ENCODE assay signal across 1 cellular context in the genomic region with DNA sequence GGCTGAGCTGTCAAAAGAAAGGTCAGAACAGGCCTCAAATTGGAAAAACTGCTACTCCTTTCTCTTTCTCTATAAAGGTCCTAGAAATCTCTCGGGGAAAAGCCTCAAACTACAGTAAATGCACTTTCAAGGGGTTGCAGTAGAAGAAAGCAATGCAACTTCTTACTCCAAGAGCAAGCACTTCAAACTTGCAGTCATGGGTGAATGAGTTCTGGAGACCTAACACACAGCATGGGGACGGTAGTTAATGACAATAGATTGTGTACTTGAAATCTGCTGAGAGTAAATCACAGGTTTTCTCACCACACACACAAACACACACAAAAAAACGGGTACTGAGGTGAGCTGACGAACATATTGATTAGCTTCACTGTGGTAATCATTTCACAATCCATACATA.
TF ChIP-seq lines count a peak whose summit lies in the region.

No MANE protein-coding gene starts in this region.

TF ChIP-seq in H1, 55 proteins besides CTCF, POLR2A, EP300 and RAD21 (continued from another document):
- no peak for TF ChIP-seq GABPA (IDR thresholded peaks at IDR 0.05; ENCODE audit: borderline replicate concordance, insufficient read depth, low read length)
- TF ChIP-seq SRF (IDR thresholded peaks at IDR 0.05; ENCODE audit: low read depth, low read length), result no peak
- TF ChIP-seq ZNF274 (IDR thresholded peaks at IDR 0.05; ENCODE audit: borderline replicate concordance, extremely low read depth, low read length), result no peak
- TF ChIP-seq RXRA (IDR thresholded peaks at IDR 0.05; ENCODE audit: insufficient read depth, low read depth, low read length), result no peak
- no peak for TF ChIP-seq RFX5 (IDR thresholded peaks at IDR 0.05; ENCODE audit: borderline replicate concordance, low read depth, low read length)
- TF ChIP-seq, protein P1, sequence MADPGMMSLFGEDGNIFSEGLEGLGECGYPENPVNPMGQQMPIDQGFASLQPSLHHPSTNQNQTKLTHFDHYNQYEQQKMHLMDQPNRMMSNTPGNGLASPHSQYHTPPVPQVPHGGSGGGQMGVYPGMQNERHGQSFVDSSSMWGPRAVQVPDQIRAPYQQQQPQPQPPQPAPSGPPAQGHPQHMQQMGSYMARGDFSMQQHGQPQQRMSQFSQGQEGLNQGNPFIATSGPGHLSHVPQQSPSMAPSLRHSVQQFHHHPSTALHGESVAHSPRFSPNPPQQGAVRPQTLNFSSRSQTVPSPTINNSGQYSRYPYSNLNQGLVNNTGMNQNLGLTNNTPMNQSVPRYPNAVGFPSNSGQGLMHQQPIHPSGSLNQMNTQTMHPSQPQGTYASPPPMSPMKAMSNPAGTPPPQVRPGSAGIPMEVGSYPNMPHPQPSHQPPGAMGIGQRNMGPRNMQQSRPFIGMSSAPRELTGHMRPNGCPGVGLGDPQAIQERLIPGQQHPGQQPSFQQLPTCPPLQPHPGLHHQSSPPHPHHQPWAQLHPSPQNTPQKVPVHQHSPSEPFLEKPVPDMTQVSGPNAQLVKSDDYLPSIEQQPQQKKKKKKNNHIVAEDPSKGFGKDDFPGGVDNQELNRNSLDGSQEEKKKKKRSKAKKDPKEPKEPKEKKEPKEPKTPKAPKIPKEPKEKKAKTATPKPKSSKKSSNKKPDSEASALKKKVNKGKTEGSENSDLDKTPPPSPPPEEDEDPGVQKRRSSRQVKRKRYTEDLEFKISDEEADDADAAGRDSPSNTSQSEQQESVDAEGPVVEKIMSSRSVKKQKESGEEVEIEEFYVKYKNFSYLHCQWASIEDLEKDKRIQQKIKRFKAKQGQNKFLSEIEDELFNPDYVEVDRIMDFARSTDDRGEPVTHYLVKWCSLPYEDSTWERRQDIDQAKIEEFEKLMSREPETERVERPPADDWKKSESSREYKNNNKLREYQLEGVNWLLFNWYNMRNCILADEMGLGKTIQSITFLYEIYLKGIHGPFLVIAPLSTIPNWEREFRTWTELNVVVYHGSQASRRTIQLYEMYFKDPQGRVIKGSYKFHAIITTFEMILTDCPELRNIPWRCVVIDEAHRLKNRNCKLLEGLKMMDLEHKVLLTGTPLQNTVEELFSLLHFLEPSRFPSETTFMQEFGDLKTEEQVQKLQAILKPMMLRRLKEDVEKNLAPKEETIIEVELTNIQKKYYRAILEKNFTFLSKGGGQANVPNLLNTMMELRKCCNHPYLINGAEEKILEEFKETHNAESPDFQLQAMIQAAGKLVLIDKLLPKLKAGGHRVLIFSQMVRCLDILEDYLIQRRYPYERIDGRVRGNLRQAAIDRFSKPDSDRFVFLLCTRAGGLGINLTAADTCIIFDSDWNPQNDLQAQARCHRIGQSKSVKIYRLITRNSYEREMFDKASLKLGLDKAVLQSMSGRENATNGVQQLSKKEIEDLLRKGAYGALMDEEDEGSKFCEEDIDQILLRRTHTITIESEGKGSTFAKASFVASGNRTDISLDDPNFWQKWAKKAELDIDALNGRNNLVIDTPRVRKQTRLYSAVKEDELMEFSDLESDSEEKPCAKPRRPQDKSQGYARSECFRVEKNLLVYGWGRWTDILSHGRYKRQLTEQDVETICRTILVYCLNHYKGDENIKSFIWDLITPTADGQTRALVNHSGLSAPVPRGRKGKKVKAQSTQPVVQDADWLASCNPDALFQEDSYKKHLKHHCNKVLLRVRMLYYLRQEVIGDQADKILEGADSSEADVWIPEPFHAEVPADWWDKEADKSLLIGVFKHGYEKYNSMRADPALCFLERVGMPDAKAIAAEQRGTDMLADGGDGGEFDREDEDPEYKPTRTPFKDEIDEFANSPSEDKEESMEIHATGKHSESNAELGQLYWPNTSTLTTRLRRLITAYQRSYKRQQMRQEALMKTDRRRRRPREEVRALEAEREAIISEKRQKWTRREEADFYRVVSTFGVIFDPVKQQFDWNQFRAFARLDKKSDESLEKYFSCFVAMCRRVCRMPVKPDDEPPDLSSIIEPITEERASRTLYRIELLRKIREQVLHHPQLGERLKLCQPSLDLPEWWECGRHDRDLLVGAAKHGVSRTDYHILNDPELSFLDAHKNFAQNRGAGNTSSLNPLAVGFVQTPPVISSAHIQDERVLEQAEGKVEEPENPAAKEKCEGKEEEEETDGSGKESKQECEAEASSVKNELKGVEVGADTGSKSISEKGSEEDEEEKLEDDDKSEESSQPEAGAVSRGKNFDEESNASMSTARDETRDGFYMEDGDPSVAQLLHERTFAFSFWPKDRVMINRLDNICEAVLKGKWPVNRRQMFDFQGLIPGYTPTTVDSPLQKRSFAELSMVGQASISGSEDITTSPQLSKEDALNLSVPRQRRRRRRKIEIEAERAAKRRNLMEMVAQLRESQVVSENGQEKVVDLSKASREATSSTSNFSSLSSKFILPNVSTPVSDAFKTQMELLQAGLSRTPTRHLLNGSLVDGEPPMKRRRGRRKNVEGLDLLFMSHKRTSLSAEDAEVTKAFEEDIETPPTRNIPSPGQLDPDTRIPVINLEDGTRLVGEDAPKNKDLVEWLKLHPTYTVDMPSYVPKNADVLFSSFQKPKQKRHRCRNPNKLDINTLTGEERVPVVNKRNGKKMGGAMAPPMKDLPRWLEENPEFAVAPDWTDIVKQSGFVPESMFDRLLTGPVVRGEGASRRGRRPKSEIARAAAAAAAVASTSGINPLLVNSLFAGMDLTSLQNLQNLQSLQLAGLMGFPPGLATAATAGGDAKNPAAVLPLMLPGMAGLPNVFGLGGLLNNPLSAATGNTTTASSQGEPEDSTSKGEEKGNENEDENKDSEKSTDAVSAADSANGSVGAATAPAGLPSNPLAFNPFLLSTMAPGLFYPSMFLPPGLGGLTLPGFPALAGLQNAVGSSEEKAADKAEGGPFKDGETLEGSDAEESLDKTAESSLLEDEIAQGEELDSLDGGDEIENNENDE (IDR thresholded peaks at IDR 0.05; ENCODE audit: insufficient replicate concordance, low read length), result no peak
- TF ChIP-seq TBP (IDR thresholded peaks at IDR 0.05; ENCODE audit: low read depth, low read length), result no peak
- TF ChIP-seq ATF3 (IDR thresholded peaks at IDR 0.05; ENCODE audit: insufficient read depth, low read depth, low read length), result no peak
